In the genomic region with DNA sequence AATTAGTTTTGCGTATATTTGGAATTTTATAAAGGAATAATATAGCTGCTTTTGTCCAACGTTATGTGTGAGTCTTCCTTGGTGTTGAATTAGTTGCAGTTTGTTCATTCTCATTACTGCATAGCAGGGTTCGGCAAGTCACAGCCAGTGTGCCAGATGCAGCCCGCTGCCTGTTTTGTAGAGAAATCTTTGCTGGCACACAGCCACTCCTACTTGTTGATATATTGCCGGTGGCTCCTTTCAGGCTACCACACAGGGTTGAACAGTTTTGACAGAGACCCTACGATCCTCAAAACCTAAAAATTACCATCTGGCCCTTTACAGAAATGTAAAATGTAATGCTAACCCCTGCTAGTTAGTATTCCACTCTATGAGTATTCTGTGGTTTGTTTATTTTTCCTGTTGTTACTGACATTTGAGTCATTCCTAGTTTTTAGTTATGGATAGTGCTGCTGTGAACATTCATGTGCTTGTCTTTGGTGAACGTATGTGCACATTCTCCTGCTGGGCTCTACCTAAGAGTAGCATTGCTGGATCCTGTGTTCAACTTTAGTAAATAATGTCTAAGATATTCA, we compare ENCODE assay signal across 1 cellular context.
TF ChIP-seq lines count a peak whose summit lies in the region.

No MANE protein-coding gene starts in this region.

TF ChIP-seq in GM12878, 131 proteins besides CTCF, POLR2A, EP300 and RAD21 (continued from another document):
- TF ChIP-seq, protein P1, sequence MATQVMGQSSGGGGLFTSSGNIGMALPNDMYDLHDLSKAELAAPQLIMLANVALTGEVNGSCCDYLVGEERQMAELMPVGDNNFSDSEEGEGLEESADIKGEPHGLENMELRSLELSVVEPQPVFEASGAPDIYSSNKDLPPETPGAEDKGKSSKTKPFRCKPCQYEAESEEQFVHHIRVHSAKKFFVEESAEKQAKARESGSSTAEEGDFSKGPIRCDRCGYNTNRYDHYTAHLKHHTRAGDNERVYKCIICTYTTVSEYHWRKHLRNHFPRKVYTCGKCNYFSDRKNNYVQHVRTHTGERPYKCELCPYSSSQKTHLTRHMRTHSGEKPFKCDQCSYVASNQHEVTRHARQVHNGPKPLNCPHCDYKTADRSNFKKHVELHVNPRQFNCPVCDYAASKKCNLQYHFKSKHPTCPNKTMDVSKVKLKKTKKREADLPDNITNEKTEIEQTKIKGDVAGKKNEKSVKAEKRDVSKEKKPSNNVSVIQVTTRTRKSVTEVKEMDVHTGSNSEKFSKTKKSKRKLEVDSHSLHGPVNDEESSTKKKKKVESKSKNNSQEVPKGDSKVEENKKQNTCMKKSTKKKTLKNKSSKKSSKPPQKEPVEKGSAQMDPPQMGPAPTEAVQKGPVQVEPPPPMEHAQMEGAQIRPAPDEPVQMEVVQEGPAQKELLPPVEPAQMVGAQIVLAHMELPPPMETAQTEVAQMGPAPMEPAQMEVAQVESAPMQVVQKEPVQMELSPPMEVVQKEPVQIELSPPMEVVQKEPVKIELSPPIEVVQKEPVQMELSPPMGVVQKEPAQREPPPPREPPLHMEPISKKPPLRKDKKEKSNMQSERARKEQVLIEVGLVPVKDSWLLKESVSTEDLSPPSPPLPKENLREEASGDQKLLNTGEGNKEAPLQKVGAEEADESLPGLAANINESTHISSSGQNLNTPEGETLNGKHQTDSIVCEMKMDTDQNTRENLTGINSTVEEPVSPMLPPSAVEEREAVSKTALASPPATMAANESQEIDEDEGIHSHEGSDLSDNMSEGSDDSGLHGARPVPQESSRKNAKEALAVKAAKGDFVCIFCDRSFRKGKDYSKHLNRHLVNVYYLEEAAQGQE (IDR thresholded peaks at IDR 0.05; ENCODE audit: low read depth, low read length) = no peak
- TF ChIP-seq HDAC2 (IDR thresholded peaks at IDR 0.05) (no peak), IRF3 (IDR thresholded peaks at IDR 0.05) (no peak), POLR2AphosphoS2 (IDR thresholded peaks at IDR 0.05; ENCODE audit: low read depth, low read length) (no peak), ATF7 (IDR thresholded peaks at IDR 0.05; ENCODE audit: low read depth) (no peak), MEF2B (IDR thresholded peaks at IDR 0.05; ENCODE audit: partially characterized antibody, poor library complexity, severe bottlenecking) (no peak), SREBF2 (IDR thresholded peaks at IDR 0.05; ENCODE audit: low read length) (no peak), PML (IDR thresholded peaks at IDR 0.05; ENCODE audit: low read length) (no peak), TAF1 (IDR thresholded peaks at IDR 0.05; ENCODE audit: borderline replicate concordance, low read depth, low read length) (no peak), RELA (IDR thresholded peaks at IDR 0.05; ENCODE audit: borderline replicate concordance, partially characterized antibody) (no peak), RCOR1 (conservative IDR thresholded peaks at IDR 0.05; ENCODE audit: low read depth, low read length) (no peak)
- TF ChIP-seq, protein P2, sequence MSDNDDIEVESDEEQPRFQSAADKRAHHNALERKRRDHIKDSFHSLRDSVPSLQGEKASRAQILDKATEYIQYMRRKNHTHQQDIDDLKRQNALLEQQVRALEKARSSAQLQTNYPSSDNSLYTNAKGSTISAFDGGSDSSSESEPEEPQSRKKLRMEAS (IDR thresholded peaks at IDR 0.05; ENCODE audit: low read depth, low read length) = no peak
- TF ChIP-seq, protein P3, sequence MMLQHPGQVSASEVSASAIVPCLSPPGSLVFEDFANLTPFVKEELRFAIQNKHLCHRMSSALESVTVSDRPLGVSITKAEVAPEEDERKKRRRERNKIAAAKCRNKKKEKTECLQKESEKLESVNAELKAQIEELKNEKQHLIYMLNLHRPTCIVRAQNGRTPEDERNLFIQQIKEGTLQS (IDR thresholded peaks at IDR 0.05; ENCODE audit: borderline replicate concordance, extremely low read depth, low read depth, low read length) = no peak
TF ChIP-seq in GM12878: peak in this region for 0.
